15 cellular contexts compared by ENCODE assay signal in genomic region chr2:19805266-19805665, GRCh38.
DNase-seq lines count a peak whose midpoint lies in the region; ATAC-seq and TF ChIP-seq lines count a peak whose summit lies in the region.
"Had no signal": no experiment of that assay in that cellular context is flagged by ENCODE, and none has a peak within 500 bp of the region (broad histone marks: within the 10 kb centered on the region; RNA-seq: fewer than 3 reads in every experiment).

No MANE protein-coding gene starts in this region.

- H3K27ac ChIP-seq in ascending aorta: peak overlapping the region; percentile 82 to 89
- no peak overlapping the region for H3K27ac ChIP-seq in mesenchymal stem cell (ENCODE audit: low read length, poor library complexity, severe bottlenecking)
- H3K27ac ChIP-seq in thoracic aorta: peak overlapping the region; percentile 78 to 86
- no peak overlapping the region for H3K27ac ChIP-seq in tibial nerve
- H3K27ac ChIP-seq: GM23248 had no signal

- H3K4me2 ChIP-seq in mesenchymal stem cell (ENCODE audit: low read length, poor library complexity, severe bottlenecking): no peak overlapping the region

- peak overlapping the region in 1 of 2 experiments; percentile 44 for H2BK12ac ChIP-seq in mesenchymal stem cell (ENCODE audit: low read length in 2 of 2)

- no peak for ATAC-seq in thoracic aorta (ENCODE audit: insufficient number of reproducible peaks, low FRiP score, low read depth)
- ATAC-seq in HG03025 (IDR thresholded peaks at IDR 0.05; ENCODE audit: low FRiP score, unreplicated experiment): no peak

- 91% methylated on average over 4 of the region's 4 CpGs for WGBS in mesenchymal stem cell
- WGBS in tibial nerve, 2 donors: 83 to 85% methylated on average over 4 of the region's 4 CpGs

- H4K8ac ChIP-seq in mesenchymal stem cell (ENCODE audit: low read length): no peak overlapping the region

- intact Hi-C loops in ascending aorta (cut with DNase I): loop anchor here (2.0 kb wide), 1 partner anchor 14 kb away; no protein-coding TSS in a partner anchor

- TF ChIP-seq EP300 in tibial nerve (IDR thresholded peaks at IDR 0.05): no peak

- H3K36me3 ChIP-seq in ascending aorta (no peaks in the 10 kb centered on the region), mesenchymal stem cell (ENCODE audit: control insufficient read depth in 1 of 2, insufficient read depth in 2 of 2, low read depth in 1 of 2, low read length in 2 of 2) (no peaks in the 10 kb centered on the region), thoracic aorta (no peaks in the 10 kb centered on the region), tibial nerve (no peaks in the 10 kb centered on the region)

- H3K9me3 ChIP-seq in ascending aorta (no peaks in the 10 kb centered on the region), mesenchymal stem cell (ENCODE audit: control insufficient read depth, low read length) (no peaks in the 10 kb centered on the region), thoracic aorta (no peaks in the 10 kb centered on the region), tibial nerve (no peaks in the 10 kb centered on the region)

- no peak overlapping the region for H3K9ac ChIP-seq in mesenchymal stem cell (ENCODE audit: low read length)
- H3K9ac ChIP-seq: GM23248 had no signal

- H3K27me3 ChIP-seq in ascending aorta (no peaks in the 10 kb centered on the region), mesenchymal stem cell (ENCODE audit: control insufficient read depth in 1 of 2, insufficient read depth in 1 of 2, low read length in 2 of 2) (peaks cover 0 to 22% of the 10 kb centered on the region in 2 experiments), thoracic aorta (replicated peaks; ENCODE audit: insufficient read depth) (no peaks in the 10 kb centered on the region), tibial nerve (no peaks in the 10 kb centered on the region)

- peak overlapping the region; percentile 94 for H2AK5ac ChIP-seq in mesenchymal stem cell (ENCODE audit: low read length, severe bottlenecking)

- no peak overlapping the region for H2BK15ac ChIP-seq in mesenchymal stem cell (ENCODE audit: low read depth, poor library complexity, severe bottlenecking)

- H2AFZ ChIP-seq in mesenchymal stem cell (ENCODE audit: low read depth, low read length): no peak overlapping the region
- H2AFZ ChIP-seq: GM23248 had no signal

- H4K91ac ChIP-seq in mesenchymal stem cell (ENCODE audit: low read length): no peak overlapping the region

- no peak overlapping the region for H2BK5ac ChIP-seq in mesenchymal stem cell (ENCODE audit: low read depth, low read length, poor library complexity, severe bottlenecking)

- no peak overlapping the region for H2BK120ac ChIP-seq in mesenchymal stem cell (ENCODE audit: low read depth, low read length)

- peak overlapping the region in 1 of 2 experiments; percentile 5 for H3K4ac ChIP-seq in mesenchymal stem cell (ENCODE audit: low read depth in 1 of 2, low read length in 2 of 2)

- TF ChIP-seq CTCF in ascending aorta (IDR thresholded peaks at IDR 0.05): no peak
- TF ChIP-seq CTCF in thoracic aorta (IDR thresholded peaks at IDR 0.05): no peak
- no peak for TF ChIP-seq CTCF in tibial nerve (IDR thresholded peaks at IDR 0.05)

- no peak overlapping the region for H3K23ac ChIP-seq in mesenchymal stem cell (ENCODE audit: low read length in 2 of 2)

- H3K4me3 ChIP-seq in ascending aorta (no peak overlapping the region), mesenchymal stem cell (ENCODE audit: insufficient read depth in 1 of 2, low read depth in 1 of 2, low read length in 2 of 2) (no peak overlapping the region), thoracic aorta (no peak overlapping the region), tibial nerve (no peak overlapping the region)
- H3K4me3 ChIP-seq: GM23248 had no signal

- H3K79me1 ChIP-seq in mesenchymal stem cell (replicated peaks; ENCODE audit: low read length, poor library complexity, severe bottlenecking): no peaks in the 10 kb centered on the region

- H3K4me1 ChIP-seq in ascending aorta (peaks cover 23 to 59% of the 10 kb centered on the region in 2 donors), mesenchymal stem cell (ENCODE audit: control insufficient read depth, insufficient read depth, low read depth, low read length) (peaks cover 27% of the 10 kb centered on the region), thoracic aorta (ENCODE audit: control insufficient read depth in 1 of 2, low read depth in 2 of 2) (peaks cover 17 to 82% of the 10 kb centered on the region in 2 donors), tibial nerve (peaks cover 0 to 15% (median 0%) of the 10 kb centered on the region in 4 donors)

- H3K14ac ChIP-seq in mesenchymal stem cell (ENCODE audit: low read length in 2 of 2): no peak overlapping the region

- no peak for TF ChIP-seq POLR2A in tibial nerve (IDR thresholded peaks at IDR 0.05)

- no peak overlapping the region for H3K18ac ChIP-seq in mesenchymal stem cell (ENCODE audit: low read depth in 1 of 2, low read length in 2 of 2)

- peak in 1 of 2 donors; percentile 42 for DNase-seq in ascending aorta (ENCODE audit: low spot score in 2 of 2)
- no peak for DNase-seq in mesenchymal stem cell
- DNase-seq in thoracic aorta (ENCODE audit: low spot score): no peak
- no peak for DNase-seq in SIG-M5 treated with dmso at 0.1 percent for 504 hours (lab: John Stamatoyannopoulos, UW; ENCODE audit: unreplicated experiment)
- DNase-seq in tibial nerve (ENCODE audit: low spot score in 2 of 2): no peak
- no peak for DNase-seq in DMS153 (lab: John Stamatoyannopoulos, UW)
- DNase-seq: C1 segment of cervical spinal cord; Calu3; CD4-positive, alpha-beta memory T cell; COR-L47; DND-41; GM23248; H7; HCEC 1CT had no signal

Comparison
In these comparisons a context has a peak if more than half of its experiments do, and no peak if none do; other contexts are left out.
1. H3K27ac ChIP-seq: peak in ascending aorta (2 of 2) and thoracic aorta (2 of 2); none in mesenchymal stem cell (single experiment) and tibial nerve (0 of 4).